ENCODE assay signal across 24 cellular contexts in genomic region chr12:132171968-132172521, GRCh38. TPM values are rescaled to one million over a fixed set of nuclear protein-coding genes. Genes with fewer than 3 reads are reported as not detected.
DNase-seq lines count a peak whose midpoint lies in the region; ATAC-seq, FAIRE-seq and TF ChIP-seq lines count a peak whose summit lies in the region.
"Had no signal": no experiment of that assay in that cellular context is flagged by ENCODE, and none has a peak within 500 bp of the region (broad histone marks: within the 10 kb centered on the region; RNA-seq: fewer than 3 reads in every experiment).

No MANE protein-coding gene starts in this region.

- H3K36me3 ChIP-seq in Karpas-422 (ENCODE audit: insufficient read depth, low read length) = no peaks in the 10 kb centered on the region
- no peaks in the 10 kb centered on the region for H3K36me3 ChIP-seq in kidney (ENCODE audit: control insufficient read depth in 1 of 2, insufficient read depth in 2 of 2, low read length in 2 of 2)
- no peaks in the 10 kb centered on the region for H3K36me3 ChIP-seq in spleen
- no peaks in the 10 kb centered on the region for H3K36me3 ChIP-seq in effector memory CD4-positive, alpha-beta T cell (ENCODE audit: control insufficient read depth, insufficient read depth, low read length)
- H3K36me3 ChIP-seq: BE2C had no signal

- no peaks in the 10 kb centered on the region for H3K79me2 ChIP-seq in Karpas-422 (ENCODE audit: low read length)

- H3K27ac ChIP-seq in Karpas-422 (ENCODE audit: low read length) = no peak overlapping the region
- no peak overlapping the region for H3K27ac ChIP-seq in kidney (ENCODE audit: low read depth in 2 of 2, low read length in 2 of 2)
- H3K27ac ChIP-seq in spleen = no peak overlapping the region
- no peak overlapping the region for H3K27ac ChIP-seq in effector memory CD4-positive, alpha-beta T cell (ENCODE audit: insufficient read depth, low read length, poor library complexity, severe bottlenecking)

- DNase-seq in Right ventricle myocardium superior = peak; percentile 24
- DNase-seq in left cardiac atrium = no peak
- no peak for DNase-seq in Karpas-422
- peak; percentile 65 for DNase-seq in kidney
- peak; percentile 65 for DNase-seq in spleen
- no peak for DNase-seq in effector memory CD4-positive, alpha-beta T cell
- DNase-seq in activated naive CD8-positive, alpha-beta T cell treated with anti-CD3 and anti-CD28 coated beads for 36 hours = no peak
- DNase-seq: BE2C; CD4-positive, alpha-beta T cell; COR-L47; DMS79 treated with DMSO at 0.1 percent for 48 hours; H7; HFFc6; KBM-7; NCI-H1092; NCI-H1436; NCI-H187 treated with DMSO at 0.1 percent for 48 hours; NCI-H2107; NCI-H446 treated with DMSO at 0.1 percent for 48 hours; NCI-H526 treated with DMSO at 0.1 percent for 48 hours; PC-3; SIG-M5; SK-N-SH had no signal

- H3K27me3 ChIP-seq in Karpas-422 (ENCODE audit: low read length) (no peaks in the 10 kb centered on the region), spleen (replicated peaks in 1 of 7) (peaks cover 0 to 88% (median 56%) of the 10 kb centered on the region in 7 donors)
- H3K27me3 ChIP-seq in effector memory CD4-positive, alpha-beta T cell (replicated peaks; ENCODE audit: control insufficient read depth, insufficient read depth, low read length, poor library complexity, severe bottlenecking) = peaks cover 3% of the 10 kb centered on the region

- no peaks in the 10 kb centered on the region for H3K36me3 Mint-ChIP-seq in activated naive CD8-positive, alpha-beta T cell treated with anti-CD3 and anti-CD28 coated beads for 36 hours

- no peak overlapping the region for H3K27ac Mint-ChIP-seq in activated naive CD8-positive, alpha-beta T cell treated with anti-CD3 and anti-CD28 coated beads for 36 hours
- H3K27ac Mint-ChIP-seq: CD4-positive, alpha-beta T cell; HFFc6 had no signal

- peaks cover 19% of the 10 kb centered on the region for H3K27me3 Mint-ChIP-seq in activated naive CD8-positive, alpha-beta T cell treated with anti-CD3 and anti-CD28 coated beads for 36 hours

- H3K9ac ChIP-seq in Karpas-422 (ENCODE audit: low read length) = peak overlapping the region; percentile 34
- no peak overlapping the region for H3K9ac ChIP-seq in kidney (ENCODE audit: low read length in 2 of 2)
- H3K9ac ChIP-seq: SK-N-SH had no signal

- no peak for TF ChIP-seq POLR2A in spleen (IDR thresholded peaks at IDR 0.05)

- H3K9me3 ChIP-seq in Karpas-422 (ENCODE audit: low read length) (no peaks in the 10 kb centered on the region; the same call in 1 of the 2 replicates), kidney (ENCODE audit: control insufficient read depth in 1 of 2, low read length in 2 of 2) (no peaks in the 10 kb centered on the region), spleen (no peaks in the 10 kb centered on the region)
- H3K9me3 ChIP-seq in effector memory CD4-positive, alpha-beta T cell (ENCODE audit: control insufficient read depth, low read length) = no peaks in the 10 kb centered on the region
- H3K9me3 ChIP-seq: BE2C, SK-N-SH had no signal

- H4K20me1 ChIP-seq in Karpas-422 (ENCODE audit: insufficient read depth, low read depth, low read length) = no peaks in the 10 kb centered on the region

- no peak overlapping the region for H2AFZ ChIP-seq in Karpas-422 (ENCODE audit: low read length)

- no peak for FAIRE-seq in kidney (lab: Jason Lieb, UNC)
- FAIRE-seq: A204.1 had no signal

- ATAC-seq in Right ventricle myocardium superior (ENCODE audit: poor library complexity) (no peak), left cardiac atrium (no peak)
- ATAC-seq: PC-3 had no signal

- intact Hi-C loops in Right ventricle myocardium superior (cut with DNase I) (no loop called here), left cardiac atrium (cut with DNase I) (no loop called here), kidney (cut with DNase I) (no loop called here), spleen (cut with DNase I; ENCODE audit: low total_unique reads) (no loop called here)

- TF ChIP-seq CTCF in kidney (IDR thresholded peaks at IDR 0.05; ENCODE audit: borderline replicate concordance, extremely low read depth, insufficient read depth) (no peak), spleen (IDR thresholded peaks at IDR 0.05 in 8 of 11, conservative IDR thresholded peaks at IDR 0.05 in 3 of 11) (no peak)

- 85 to 88% (median 86%) methylated on average over 14 to 28 of the region's 28 CpGs for WGBS in spleen, 5 donors

- H3K4me3 Mint-ChIP-seq in activated naive CD8-positive, alpha-beta T cell treated with anti-CD3 and anti-CD28 coated beads for 36 hours = no peak overlapping the region
- H3K4me3 Mint-ChIP-seq: CD4-positive, alpha-beta T cell; HFFc6 had no signal

- H3K4me1 Mint-ChIP-seq in activated naive CD8-positive, alpha-beta T cell treated with anti-CD3 and anti-CD28 coated beads for 36 hours = peaks cover 17% of the 10 kb centered on the region

- H3K4me2 ChIP-seq in Karpas-422 (ENCODE audit: low read depth, low read length, poor library complexity, severe bottlenecking) = peak overlapping the region; percentile 20
- H3K4me2 ChIP-seq: SK-N-SH had no signal

- no peaks in the 10 kb centered on the region for H3K9me2 ChIP-seq in Karpas-422 (replicated peaks; ENCODE audit: insufficient read depth, low read length)
- H3K9me2 ChIP-seq: SK-N-SH had no signal

- H3K4me3 ChIP-seq in Karpas-422 (ENCODE audit: low read length) (no peak overlapping the region), kidney (ENCODE audit: low read length in 2 of 2) (no peak overlapping the region), spleen (no peak overlapping the region)
- no peak overlapping the region for H3K4me3 ChIP-seq in effector memory CD4-positive, alpha-beta T cell (ENCODE audit: insufficient read depth, low read depth, low read length, poor library complexity, severe bottlenecking)

- H3K9me3 Mint-ChIP-seq in activated naive CD8-positive, alpha-beta T cell treated with anti-CD3 and anti-CD28 coated beads for 36 hours = no peaks in the 10 kb centered on the region
- H3K9me3 Mint-ChIP-seq: CD4-positive, alpha-beta T cell had no signal

- H3K4me1 ChIP-seq in Karpas-422 (ENCODE audit: low read length) (peaks cover 40% of the 10 kb centered on the region), kidney (ENCODE audit: control insufficient read depth in 1 of 2, insufficient read depth in 1 of 2, low read depth in 1 of 2, low read length in 2 of 2) (no peaks in the 10 kb centered on the region), spleen (peaks cover 0 to 10% (median 0%) of the 10 kb centered on the region in 6 donors)
- H3K4me1 ChIP-seq in effector memory CD4-positive, alpha-beta T cell (ENCODE audit: control insufficient read depth, insufficient read depth, low read length, poor library complexity, severe bottlenecking) = peaks cover 33% of the 10 kb centered on the region
- H3K4me1 ChIP-seq: BE2C had no signal

RNA-seq across cellular contexts. Expression of gene NOC4L, which starts 27.8 kb away (rescaled TPM):
- 9.5 TPM for total RNA-seq in Right ventricle myocardium superior
- 10 to 100 TPM in 1 of 2 donors, 1 to 10 TPM in 1; 8.4 to 10.9 TPM for total RNA-seq in left cardiac atrium
- 10.4 and 20.5 TPM in 2 replicates for total RNA-seq in Karpas-422 (2014; rRNA removed; shearing (Covaris generic); ENCODE audit: low replicate concordance)
- total RNA-seq in kidney = 20.0 TPM
- polyA plus RNA-seq in kidney (ENCODE audit: insufficient read depth, low read depth, low replicate concordance) = 22.3 TPM
- 10 to 100 TPM in 6 of 7 donors, 1 to 10 TPM in 1; 8.3 to 18.7 (median 14.6) TPM for total RNA-seq in spleen
- 10 to 100 TPM; 25.2 to 38.6 (median 33.1) TPM for polyA plus RNA-seq in spleen
- 10 to 100 TPM; 54.2 to 59.2 TPM for total RNA-seq in activated naive CD8-positive, alpha-beta T cell treated with anti-CD3 and anti-CD28 coated beads for 36 hours

RNA-seq across cellular contexts. Expression of gene DDX51, which starts 27.9 kb away (rescaled TPM):
- total RNA-seq in Right ventricle myocardium superior (10.3 TPM), left cardiac atrium (10 to 100 TPM in 1 of 2 donors, 1 to 10 TPM in 1; 8.7 to 11.3 TPM), kidney (19.6 TPM), spleen (10 to 100 TPM; 17.8 to 31.6 (median 19.4) TPM)
- 6.4 and 14.9 TPM in 2 replicates for total RNA-seq in Karpas-422 (2014; rRNA removed; shearing (Covaris generic); ENCODE audit: low replicate concordance)
- polyA plus RNA-seq in kidney (ENCODE audit: insufficient read depth, low read depth, low replicate concordance) (10.3 TPM), spleen (10 to 100 TPM; 16.9 to 36.0 (median 19.5) TPM)
- total RNA-seq in activated naive CD8-positive, alpha-beta T cell treated with anti-CD3 and anti-CD28 coated beads for 36 hours = 10 to 100 TPM; 32.4 to 34.8 TPM

Comparison
In these comparisons a context has a peak if more than half of its experiments do, and no peak if none do; other contexts are left out.
1. DNase-seq: peak in Right ventricle myocardium superior (single experiment), kidney (single experiment) and spleen (single experiment); none in left cardiac atrium (single experiment), Karpas-422 (single experiment), effector memory CD4-positive, alpha-beta T cell (0 of 3) and activated naive CD8-positive, alpha-beta T cell treated with anti-CD3 and anti-CD28 coated beads for 36 hours (single experiment).